9 cellular contexts compared by ENCODE assay signal in genomic region chr16:82263456-82264159, GRCh38.
DNase-seq lines count a peak whose midpoint lies in the region; ATAC-seq and TF ChIP-seq lines count a peak whose summit lies in the region.
"Had no signal": no experiment of that assay in that cellular context is flagged by ENCODE, and none has a peak within 500 bp of the region (broad histone marks: within the 10 kb centered on the region; RNA-seq: fewer than 3 reads in every experiment).

No MANE protein-coding gene starts in this region.

- TF ChIP-seq RAD21 in neural cell (conservative IDR thresholded peaks at IDR 0.05): peak; percentile 97

- no peaks in the 10 kb centered on the region for H3K9me2 ChIP-seq in neural cell (ENCODE audit: insufficient read depth, low read length)

- H3K4me2 ChIP-seq in neural cell (ENCODE audit: low read length): no peak overlapping the region
- H3K4me2 ChIP-seq: BLaER1 had no signal

- H3F3A ChIP-seq in neural cell (ENCODE audit: insufficient read depth, low read length, poor library complexity, severe bottlenecking): no peaks in the 10 kb centered on the region

- no peaks in the 10 kb centered on the region for H4K20me1 ChIP-seq in neural cell (ENCODE audit: insufficient read depth)
- H4K20me1 ChIP-seq: BLaER1 had no signal

- DNase-seq in DMS79 treated with DMSO at 0.1 percent for 48 hours (lab: John Stamatoyannopoulos, UW) (peak; percentile 2), DMS79 (lab: John Stamatoyannopoulos, UW) (no peak), NT2/D1 (ENCODE audit: low read depth, low spot score) (peak; percentile 62), activated T-cell treated with anti-CD3 and anti-CD28 coated beads for 48 hours (ENCODE audit: low read depth) (peak; percentile 7), fibroblast of gingiva (ENCODE audit: low read depth) (peak; percentile 31), superior temporal gyrus (ENCODE audit: extremely low spot score) (peak; percentile 94)

- no peak for TF ChIP-seq EP300 in neural cell (conservative IDR thresholded peaks at IDR 0.05; ENCODE audit: poor library complexity, severe bottlenecking)

- H3K4me3 ChIP-seq in NT2/D1 (ENCODE audit: insufficient read length, low read depth) (no peak overlapping the region), neural cell (ENCODE audit: low read length) (no peak overlapping the region)
- H3K4me3 ChIP-seq: BLaER1 had no signal

- H3K79me2 ChIP-seq in neural cell (replicated peaks; ENCODE audit: insufficient read depth, low read length): no peaks in the 10 kb centered on the region

- H3K9me3 ChIP-seq in NT2/D1 (ENCODE audit: insufficient read depth, low read length) (no peaks in the 10 kb centered on the region), neural cell (ENCODE audit: low read length) (no peaks in the 10 kb centered on the region)

- H3K36me3 ChIP-seq in NT2/D1 (ENCODE audit: insufficient read depth, insufficient read length, low read length) (no peaks in the 10 kb centered on the region), neural cell (ENCODE audit: insufficient read depth, low read length) (no peaks in the 10 kb centered on the region)
- H3K36me3 ChIP-seq: BLaER1 had no signal

- no peaks in the 10 kb centered on the region for H3K4me1 ChIP-seq in NT2/D1 (ENCODE audit: insufficient read depth, insufficient read length)
- H3K4me1 ChIP-seq: BLaER1 had no signal

- no peak overlapping the region for H2AFZ ChIP-seq in neural cell (ENCODE audit: low read depth, low read length)

- peak; percentile 96 for TF ChIP-seq CTCF in neural cell (IDR thresholded peaks at IDR 0.05; ENCODE audit: poor library complexity, severe bottlenecking)

- no peak overlapping the region for H3K27ac ChIP-seq in neural cell (ENCODE audit: low read length)
- H3K27ac ChIP-seq: BLaER1 had no signal

- H3K27me3 ChIP-seq in NT2/D1 (ENCODE audit: insufficient read depth, insufficient read length) (peaks cover 15% of the 10 kb centered on the region), neural cell (ENCODE audit: insufficient read depth, low read depth, low read length) (no peaks in the 10 kb centered on the region)
- H3K27me3 ChIP-seq: BLaER1 had no signal

- H3K9ac ChIP-seq in NT2/D1 (ENCODE audit: insufficient read length, low read depth) (no peak overlapping the region), neural cell (ENCODE audit: low read length) (no peak overlapping the region)
- H3K9ac ChIP-seq: BLaER1 had no signal

- peak; percentile 54 for ATAC-seq in HG02870 (IDR thresholded peaks at IDR 0.05; ENCODE audit: unreplicated experiment)

TF ChIP-seq in neural cell, 6 proteins besides CTCF, POLR2A, EP300 and RAD21:
- TF ChIP-seq EZH2 (IDR thresholded peaks at IDR 0.05; ENCODE audit: borderline replicate concordance, insufficient read depth, low read length, poor library complexity, severe bottlenecking) (no peak), SMC3 (conservative IDR thresholded peaks at IDR 0.05; ENCODE audit: poor library complexity) (peak; percentile 97)
TF ChIP-seq in neural cell: peak in this region for 1.
